ENCODE assay signal across 28 cellular contexts in genomic region chr11:106463796-106464201, GRCh38.
DNase-seq lines count a peak whose midpoint lies in the region; ATAC-seq, FAIRE-seq and TF ChIP-seq lines count a peak whose summit lies in the region.
"Had no signal": no experiment of that assay in that cellular context is flagged by ENCODE, and none has a peak within 500 bp of the region (broad histone marks: within the 10 kb centered on the region; RNA-seq: fewer than 3 reads in every experiment).

No MANE protein-coding gene starts in this region.

- H3K4me2 ChIP-seq in astrocyte (ENCODE audit: low read length) (peak overlapping the region; percentile 5), neural progenitor cell (peak overlapping the region; percentile 49)

- FAIRE-seq in astrocyte (lab: Jason Lieb, UNC) = no peak
- FAIRE-seq: GM12892, GM19239 had no signal

- H3K27ac ChIP-seq in astrocyte (ENCODE audit: low read depth, low read length) = peak overlapping the region; percentile 30
- peak overlapping the region; percentile 62 for H3K27ac ChIP-seq in left ventricle myocardium inferior (replicated peaks)
- no peak overlapping the region for H3K27ac ChIP-seq in neural progenitor cell
- H3K27ac ChIP-seq: cardiac muscle cell, HL-60, parathyroid adenoma, thyroid gland had no signal

- no peaks in the 10 kb centered on the region for H3K9me3 Mint-ChIP-seq in astrocyte (ENCODE audit: unreplicated experiment)
- no peaks in the 10 kb centered on the region for H3K9me3 Mint-ChIP-seq in neural progenitor cell
- H3K9me3 Mint-ChIP-seq: activated naive CD8-positive, alpha-beta T cell treated with anti-CD3 and anti-CD28 coated beads, Interleukin-2, amount 50 U/mL, for 24 hours had no signal

- intact Hi-C loops in left ventricle myocardium inferior (cut with micrococcal nuclease) = no loop called here

- H3K4me3 Mint-ChIP-seq in astrocyte (ENCODE audit: unreplicated experiment) (no peak overlapping the region), neural progenitor cell (no peak overlapping the region)
- H3K4me3 Mint-ChIP-seq: activated naive CD8-positive, alpha-beta T cell treated with anti-CD3 and anti-CD28 coated beads, Interleukin-2, amount 50 U/mL, for 24 hours; CD4-positive, CD25-positive, alpha-beta regulatory T cell; immature natural killer cell; naive thymus-derived CD4-positive, alpha-beta T cell had no signal

- ATAC-seq in HG02840 (IDR thresholded peaks at IDR 0.05; ENCODE audit: low FRiP score, unreplicated experiment) = no peak
- ATAC-seq: activated naive CD8-positive, alpha-beta T cell treated with anti-CD3 and anti-CD28 coated beads, Interleukin-2, amount 50 U/mL, for 24 hours; naive thymus-derived CD4-positive, alpha-beta T cell had no signal

- H3K27me3 Mint-ChIP-seq in astrocyte (ENCODE audit: low read depth, unreplicated experiment) (no peaks in the 10 kb centered on the region), neural progenitor cell (ENCODE audit: insufficient read depth, low read depth) (peaks cover 3% of the 10 kb centered on the region)
- H3K27me3 Mint-ChIP-seq: activated naive CD8-positive, alpha-beta T cell treated with anti-CD3 and anti-CD28 coated beads, Interleukin-2, amount 50 U/mL, for 24 hours had no signal

- H3K4me1 Mint-ChIP-seq in astrocyte (ENCODE audit: low read depth, unreplicated experiment) = peaks cover 75% of the 10 kb centered on the region
- H3K4me1 Mint-ChIP-seq in neural progenitor cell = peaks cover 37% of the 10 kb centered on the region
- H3K4me1 Mint-ChIP-seq: activated naive CD8-positive, alpha-beta T cell treated with anti-CD3 and anti-CD28 coated beads, Interleukin-2, amount 50 U/mL, for 24 hours; CD4-positive, CD25-positive, alpha-beta regulatory T cell; immature natural killer cell; naive thymus-derived CD4-positive, alpha-beta T cell had no signal

- H4K20me1 ChIP-seq in astrocyte (ENCODE audit: insufficient read depth, low read length) = no peaks in the 10 kb centered on the region
- H4K20me1 ChIP-seq in neural progenitor cell (ENCODE audit: low read depth) = no peaks in the 10 kb centered on the region

- no peak overlapping the region for H2AFZ ChIP-seq in astrocyte (ENCODE audit: low read depth, low read length)
- H2AFZ ChIP-seq in neural progenitor cell (replicated peaks) = no peak overlapping the region
- H2AFZ ChIP-seq: parathyroid adenoma had no signal

- H3K27ac Mint-ChIP-seq in astrocyte (ENCODE audit: unreplicated experiment) (peak overlapping the region; percentile 79), neural progenitor cell (no peak overlapping the region)
- H3K27ac Mint-ChIP-seq: activated naive CD8-positive, alpha-beta T cell treated with anti-CD3 and anti-CD28 coated beads, Interleukin-2, amount 50 U/mL, for 24 hours; CD4-positive, CD25-positive, alpha-beta regulatory T cell; immature natural killer cell; naive thymus-derived CD4-positive, alpha-beta T cell had no signal

- H3K4me1 ChIP-seq in astrocyte (ENCODE audit: insufficient read depth, low read length) (peaks cover 50% of the 10 kb centered on the region), left ventricle myocardium inferior (peaks cover 8% of the 10 kb centered on the region), neural progenitor cell (peaks cover 54% of the 10 kb centered on the region)
- H3K4me1 ChIP-seq: thyroid gland had no signal

- H3K27me3 ChIP-seq in astrocyte (ENCODE audit: insufficient read depth, low read length) = no peaks in the 10 kb centered on the region
- H3K27me3 ChIP-seq in left ventricle myocardium inferior (ENCODE audit: low read depth) = no peaks in the 10 kb centered on the region
- no peaks in the 10 kb centered on the region for H3K27me3 ChIP-seq in neural progenitor cell
- H3K27me3 ChIP-seq: cardiac muscle cell, thyroid gland had no signal

- H3F3A ChIP-seq in neural progenitor cell (ENCODE audit: low read depth) = peaks cover 5% of the 10 kb centered on the region

- TF ChIP-seq CTCF in astrocyte (IDR thresholded peaks at IDR 0.05; ENCODE audit: insufficient read depth, low read depth, low read length) (no peak), left ventricle myocardium inferior (IDR thresholded peaks at IDR 0.05; ENCODE audit: borderline replicate concordance) (no peak), neural progenitor cell (IDR thresholded peaks at IDR 0.05) (no peak)

- no peaks in the 10 kb centered on the region for H3K36me3 ChIP-seq in astrocyte (ENCODE audit: insufficient read depth, low read length)
- H3K36me3 ChIP-seq in left ventricle myocardium inferior = no peaks in the 10 kb centered on the region
- no peaks in the 10 kb centered on the region for H3K36me3 ChIP-seq in neural progenitor cell
- H3K36me3 ChIP-seq: cardiac muscle cell, thyroid gland had no signal

- H3K9ac ChIP-seq in astrocyte (ENCODE audit: low read length) (no peak overlapping the region), neural progenitor cell (no peak overlapping the region)
- H3K9ac ChIP-seq: parathyroid adenoma had no signal

- H3K79me2 ChIP-seq in astrocyte (ENCODE audit: insufficient read depth, low read length) (no peaks in the 10 kb centered on the region), neural progenitor cell (ENCODE audit: low read depth) (no peaks in the 10 kb centered on the region)
- H3K79me2 ChIP-seq: parathyroid adenoma had no signal

- DNase-seq in EH (ENCODE audit: low read depth) (peak; percentile 51), astrocyte (ENCODE audit: low read depth) (peak; percentile 62), left ventricle myocardium inferior (no peak), neural progenitor cell (ENCODE audit: low spot score) (no peak), DMS53 (lab: John Stamatoyannopoulos, UW) (no peak), dedifferentiated amniotic fluid mesenchymal stem cell (ENCODE audit: extremely low spot score) (no peak), SIG-M5 (lab: John Stamatoyannopoulos, UW) (no peak)
- DNase-seq: activated CD4-positive, alpha-beta T cell treated with anti-CD3 and anti-CD28 coated beads, Interleukin-2, amount 50 U/mL, for 4 hours; activated effector memory CD4-positive, alpha-beta T cell treated with anti-CD3 and anti-CD28 coated beads, Interleukin-2, amount 50 U/mL, for 16 hours; activated naive CD8-positive, alpha-beta T cell treated with anti-CD3 and anti-CD28 coated beads, Interleukin-2, amount 50 U/mL, for 24 hours; CD4-positive, CD25-positive, alpha-beta regulatory T cell; DMS153; head of caudate nucleus; immature natural killer cell; mammary epithelial cell; MV-4-11; naive thymus-derived CD4-positive, alpha-beta T cell; NCI-H1694 treated with DMSO at 0.1 percent for 48 hours; stimulated activated CD4-positive, alpha-beta T cell treated with anti-CD3 and anti-CD28 coated beads, Interleukin-2, amount 100 ng/mL, for 24 hours; stimulated activated naive CD4-positive, alpha-beta T cell treated with Interleukin-2 at 50 U/mL for 16 hours; T-helper 2 cell; thyroid gland had no signal

- H3K4me3 ChIP-seq in astrocyte (ENCODE audit: insufficient read depth, low read depth, low read length) (no peak overlapping the region), left ventricle myocardium inferior (no peak overlapping the region), neural progenitor cell (no peak overlapping the region)
- H3K4me3 ChIP-seq: cardiac muscle cell, thyroid gland had no signal

- no peaks in the 10 kb centered on the region for H3K9me3 ChIP-seq in astrocyte (ENCODE audit: insufficient read depth, low read depth, low read length)
- no peaks in the 10 kb centered on the region for H3K9me3 ChIP-seq in left ventricle myocardium inferior (replicated peaks)
- H3K9me3 ChIP-seq in neural progenitor cell (ENCODE audit: low read depth) = no peaks in the 10 kb centered on the region
- H3K9me3 ChIP-seq: thyroid gland had no signal

- H3K36me3 Mint-ChIP-seq in astrocyte (ENCODE audit: low read depth, unreplicated experiment) (no peaks in the 10 kb centered on the region), neural progenitor cell (no peaks in the 10 kb centered on the region)
- H3K36me3 Mint-ChIP-seq: CD4-positive, CD25-positive, alpha-beta regulatory T cell; immature natural killer cell; naive thymus-derived CD4-positive, alpha-beta T cell had no signal

Comparison
In these comparisons a context has a peak if more than half of its experiments do, and no peak if none do; other contexts are left out.
1. DNase-seq: peak in EH (single experiment) and astrocyte (single experiment); none in left ventricle myocardium inferior (single experiment), neural progenitor cell (single experiment), DMS53 (single experiment), dedifferentiated amniotic fluid mesenchymal stem cell (single experiment) and SIG-M5 (single experiment).